21 cellular contexts compared by ENCODE assay signal in the genomic region with DNA sequence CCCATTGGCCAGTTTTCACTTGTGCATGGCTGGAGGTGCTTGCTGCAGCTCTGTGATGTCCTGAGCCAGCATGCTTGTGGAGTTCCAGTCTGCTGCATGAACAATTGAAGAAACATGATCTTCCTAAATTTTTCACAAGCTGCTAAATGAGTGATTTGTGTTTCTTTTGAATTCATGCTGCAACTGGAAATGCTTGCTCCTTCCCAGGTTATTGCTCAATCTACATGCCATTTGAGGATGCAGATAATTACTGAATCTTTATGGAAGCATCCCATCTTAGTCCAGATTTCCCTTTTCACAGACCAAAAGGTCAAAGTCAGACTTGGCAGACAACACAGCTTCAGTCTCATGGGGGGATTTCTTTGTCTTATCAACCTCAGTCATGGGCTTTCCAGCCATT.
"Had no signal": no experiment of that assay in that cellular context is flagged by ENCODE, and none has a peak within 500 bp of the region (broad histone marks: within the 10 kb centered on the region; RNA-seq: fewer than 3 reads in every experiment).

No MANE protein-coding gene starts in this region.

- DNase-seq: activated CD4-positive, alpha-beta memory T cell treated with anti-CD3 and anti-CD28 coated beads for 36 hours; activated CD4-positive, alpha-beta T cell treated with anti-CD3 and anti-CD28 coated beads, Interleukin-2, amount 10 ng/mL, durations not matched to agents 7 days and 5 days; activated CD4-positive, CD25-positive, alpha-beta regulatory T cell; activated CD8-positive, alpha-beta memory T cell treated with anti-CD3 and anti-CD28 coated beads for 24 hours; activated gamma-delta T cell; activated naive CD4-positive, alpha-beta T cell treated with anti-CD3 and anti-CD28 coated beads for 36 hours; activated T-cell treated with anti-CD3 and anti-CD28 coated beads for 4 hours; activated T-cell treated with anti-CD3 and anti-CD28 coated beads, Interleukin-2, amount 50 U/mL, for 48 hours; brain microvascular endothelial cell; caudate nucleus; Kasumi-1; NCI-H1105 treated with DMSO at 0.1 percent for 48 hours; NCI-H1436 treated with DMSO at 0.1 percent for 48 hours; NCI-H187; NCI-H2081; NCI-H526; NCI-H774; SIG-M5; T-helper 1 cell had no signal

- H3K4me3 Mint-ChIP-seq: activated CD4-positive, alpha-beta memory T cell treated with anti-CD3 and anti-CD28 coated beads for 36 hours; activated CD4-positive, alpha-beta T cell treated with anti-CD3 and anti-CD28 coated beads, Interleukin-2, amount 10 ng/mL, durations not matched to agents 7 days and 5 days; activated naive CD4-positive, alpha-beta T cell treated with anti-CD3 and anti-CD28 coated beads for 36 hours; activated naive CD8-positive, alpha-beta T cell; activated T-helper 17 cell treated with anti-CD3 and anti-CD28 coated beads, Interleukin-2, amount 50 U/mL, for 72 hours had no signal

- H3K9me3 Mint-ChIP-seq: activated CD4-positive, alpha-beta memory T cell treated with anti-CD3 and anti-CD28 coated beads for 36 hours; activated CD4-positive, alpha-beta T cell treated with anti-CD3 and anti-CD28 coated beads, Interleukin-2, amount 10 ng/mL, durations not matched to agents 7 days and 5 days; activated naive CD4-positive, alpha-beta T cell treated with anti-CD3 and anti-CD28 coated beads for 36 hours; activated T-helper 17 cell treated with anti-CD3 and anti-CD28 coated beads, Interleukin-2, amount 50 U/mL, for 72 hours had no signal

- H3K27ac Mint-ChIP-seq: activated CD4-positive, alpha-beta memory T cell treated with anti-CD3 and anti-CD28 coated beads for 36 hours; activated CD4-positive, alpha-beta T cell treated with anti-CD3 and anti-CD28 coated beads, Interleukin-2, amount 10 ng/mL, durations not matched to agents 7 days and 5 days; activated naive CD4-positive, alpha-beta T cell treated with anti-CD3 and anti-CD28 coated beads for 36 hours; activated naive CD8-positive, alpha-beta T cell; activated T-helper 17 cell treated with anti-CD3 and anti-CD28 coated beads, Interleukin-2, amount 50 U/mL, for 72 hours had no signal

- H3K27me3 ChIP-seq: brain microvascular endothelial cell had no signal

- H3K36me3 ChIP-seq: brain microvascular endothelial cell had no signal

- H3K4me1 Mint-ChIP-seq: activated CD4-positive, alpha-beta T cell treated with anti-CD3 and anti-CD28 coated beads, Interleukin-2, amount 10 ng/mL, durations not matched to agents 7 days and 5 days; activated T-helper 17 cell treated with anti-CD3 and anti-CD28 coated beads, Interleukin-2, amount 50 U/mL, for 72 hours had no signal

- H3K36me3 Mint-ChIP-seq: activated CD4-positive, alpha-beta memory T cell treated with anti-CD3 and anti-CD28 coated beads for 36 hours; activated naive CD8-positive, alpha-beta T cell had no signal

- ATAC-seq: activated T-helper 17 cell treated with anti-CD3 and anti-CD28 coated beads, Interleukin-2, amount 50 U/mL, for 72 hours had no signal

- H3K27me3 Mint-ChIP-seq: activated CD4-positive, alpha-beta memory T cell treated with anti-CD3 and anti-CD28 coated beads for 36 hours; activated CD4-positive, alpha-beta T cell treated with anti-CD3 and anti-CD28 coated beads, Interleukin-2, amount 10 ng/mL, durations not matched to agents 7 days and 5 days; activated naive CD8-positive, alpha-beta T cell; activated T-helper 17 cell treated with anti-CD3 and anti-CD28 coated beads, Interleukin-2, amount 50 U/mL, for 72 hours had no signal
